1 cellular context compared by ENCODE assay signal in genomic region chr9:137278061-137278912, GRCh38.
TF ChIP-seq lines count a peak whose summit lies in the region.

No MANE protein-coding gene starts in this region.

TF ChIP-seq in A549, 52 proteins besides CTCF, POLR2A, EP300 and RAD21 (continued from another document):
- TF ChIP-seq, protein P1, sequence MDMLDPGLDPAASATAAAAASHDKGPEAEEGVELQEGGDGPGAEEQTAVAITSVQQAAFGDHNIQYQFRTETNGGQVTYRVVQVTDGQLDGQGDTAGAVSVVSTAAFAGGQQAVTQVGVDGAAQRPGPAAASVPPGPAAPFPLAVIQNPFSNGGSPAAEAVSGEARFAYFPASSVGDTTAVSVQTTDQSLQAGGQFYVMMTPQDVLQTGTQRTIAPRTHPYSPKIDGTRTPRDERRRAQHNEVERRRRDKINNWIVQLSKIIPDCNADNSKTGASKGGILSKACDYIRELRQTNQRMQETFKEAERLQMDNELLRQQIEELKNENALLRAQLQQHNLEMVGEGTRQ (IDR thresholded peaks at IDR 0.05) = no peak
- no peak for TF ChIP-seq GATA3 (IDR thresholded peaks at IDR 0.05; ENCODE audit: borderline replicate concordance)
- TF ChIP-seq HDAC2 (IDR thresholded peaks at IDR 0.05) = no peak
- no peak for TF ChIP-seq SMC3 (IDR thresholded peaks at IDR 0.05)
- no peak for TF ChIP-seq MAFK (IDR thresholded peaks at IDR 0.05; ENCODE audit: partially characterized antibody)
- no peak for TF ChIP-seq TP53 (CRISPR knock-in tag; IDR thresholded peaks at IDR 0.05)
- no peak for TF ChIP-seq RFX5 (IDR thresholded peaks at IDR 0.05)
- no peak for TF ChIP-seq CBX8 (IDR thresholded peaks at IDR 0.05)
- TF ChIP-seq HMGXB4 (CRISPR knock-in tag; IDR thresholded peaks at IDR 0.05; ENCODE audit: borderline replicate concordance) = no peak
- no peak for TF ChIP-seq RARB (CRISPR knock-in tag; IDR thresholded peaks at IDR 0.05)
- no peak for TF ChIP-seq ZC3H11A (IDR thresholded peaks at IDR 0.05)
